In genomic region chr16:46629331-46629843, GRCh38 we compare ENCODE assay signal across 8 cellular contexts. TPM values are rescaled to one million over a fixed set of nuclear protein-coding genes. Genes with fewer than 3 reads are reported as not detected.
A peak's percentile ranks its signal among the peaks of the same experiment; 100 is the strongest.
DNase-seq lines count a peak whose midpoint lies in the region; ATAC-seq, FAIRE-seq and TF ChIP-seq lines count a peak whose summit lies in the region.

No MANE protein-coding gene starts in this region.

- H3K27ac ChIP-seq in GM23248: peak overlapping the region; percentile 63

- peak overlapping the region; percentile 98 for H2AFZ ChIP-seq in GM23248

- no peaks in the 10 kb centered on the region for H3K27me3 ChIP-seq in GM23248 (replicated peaks; ENCODE audit: insufficient read depth)

- H4K20me1 ChIP-seq in GM23248 (ENCODE audit: insufficient read depth): no peaks in the 10 kb centered on the region

- no peaks in the 10 kb centered on the region for H3K9me2 ChIP-seq in GM23248 (ENCODE audit: insufficient read depth)

- H3K9me3 ChIP-seq in GM23248 (ENCODE audit: low read depth): no peaks in the 10 kb centered on the region

- no peaks in the 10 kb centered on the region for H3K36me3 ChIP-seq in GM23248 (ENCODE audit: low read depth)

- 1 to 6% methylated on average over 6 of the region's 6 CpGs for WGBS in GM23248 (ENCODE audit: low coverage in 1 of 2, low lambda C conversion rate in 2 of 2, missing lambda C conversion rate in 2 of 2), 2 experiments

- H3K4me2 ChIP-seq in GM23248 (ENCODE audit: unreplicated experiment): peak overlapping the region; percentile 85

- peaks cover 8% of the 10 kb centered on the region for H3K4me1 ChIP-seq in GM23248 (ENCODE audit: insufficient read depth)

- FAIRE-seq in urothelium cell line (lab: Jason Lieb, UNC): no peak

- H3K4me3 ChIP-seq in GM23248: peak overlapping the region; percentile 58
- peak overlapping the region; percentile 17 for H3K4me3 ChIP-seq in fibroblast of villous mesenchyme (ENCODE audit: low read depth, low read length)

- peak overlapping the region; percentile 77 for H3K9ac ChIP-seq in GM23248

- no peaks in the 10 kb centered on the region for H3F3A ChIP-seq in GM23248 (ENCODE audit: insufficient read depth)

- ATAC-seq in GM18520 (IDR thresholded peaks at IDR 0.05; ENCODE audit: unreplicated experiment) (no peak), HG02970 (IDR thresholded peaks at IDR 0.05; ENCODE audit: low FRiP score, unreplicated experiment) (no peak)

- DNase-seq in 8988T (peak; percentile 77), GM23248 (peak; percentile 82), SHP77 treated with DMSO at 0.1 percent for 48 hours (lab: John Stamatoyannopoulos, UW) (peak; percentile 39), fibroblast of villous mesenchyme (ENCODE audit: low read depth) (peak; percentile 72), urothelium cell line (ENCODE audit: low spot score) (peak; percentile 64), NCI-H526 treated with DMSO at 0.1 percent for 48 hours (lab: John Stamatoyannopoulos, UW) (no peak)

- H3K79me2 ChIP-seq in GM23248 (ENCODE audit: insufficient read depth): no peaks in the 10 kb centered on the region

- TF ChIP-seq CTCF in fibroblast of villous mesenchyme (IDR thresholded peaks at IDR 0.05; ENCODE audit: insufficient read depth, low read depth, low read length): peak; percentile 58

- in situ Hi-C loops in GM23248 (cut with MboI): no loop called here

RNA-seq across cellular contexts. Expression of gene SHCBP1, which starts 8.2 kb away (rescaled TPM):
- total RNA-seq in GM23248 (2014; rRNA removed; shearing (Covaris generic)): 17.1 and 23.3 TPM in 2 replicates
- 18.6 and 19.1 TPM in 2 replicates for polyA plus RNA-seq in GM23248 (2016; fragmentation: Nextera tagmentation; extraction: Ambion mirVana)
- total RNA-seq in fibroblast of villous mesenchyme: 15.8 and 31.5 TPM in 2 replicates

RNA-seq across cellular contexts. Expression of gene VPS35, which starts 59.6 kb away (rescaled TPM):
- 182 and 213 TPM in 2 replicates for total RNA-seq in GM23248 (2014; rRNA removed; shearing (Covaris generic))
- polyA plus RNA-seq in GM23248 (2016; fragmentation: Nextera tagmentation; extraction: Ambion mirVana): 86.8 and 91.1 TPM in 2 replicates
- 122 and 193 TPM in 2 replicates for total RNA-seq in fibroblast of villous mesenchyme
